ENCODE assay signal across 26 cellular contexts in genomic region chr1:82318265-82318664, GRCh38.
"Had no signal": no experiment of that assay in that cellular context is flagged by ENCODE, and none has a peak within 500 bp of the region (broad histone marks: within the 10 kb centered on the region; RNA-seq: fewer than 3 reads in every experiment).

No MANE protein-coding gene starts in this region.

- ATAC-seq: activated T-helper 17 cell treated with anti-CD3 and anti-CD28 coated beads, Interleukin-2, amount 50 U/mL, for 72 hours; body of pancreas; gastroesophageal sphincter; heart right ventricle; left ventricle myocardium superior; mucosa of descending colon; naive thymus-derived CD4-positive, alpha-beta T cell; stimulated activated naive CD8-positive, alpha-beta T cell treated with anti-CD3 and anti-CD28 coated beads, Interleukin-15, amount 100 ng/mL, for 72 hours had no signal

- H3K9me3 ChIP-seq: body of pancreas, esophagus squamous epithelium, gastroesophageal sphincter, heart right ventricle, mucosa of descending colon, prostate gland, right atrium auricular region, suprapubic skin, transverse colon, uterus had no signal

- DNase-seq: activated CD4-positive, alpha-beta memory T cell treated with anti-CD3 and anti-CD28 coated beads, Interleukin-2, amount 10 ng/mL, durations not matched to agents 7 days and 5 days; activated CD4-positive, alpha-beta T cell treated with anti-CD3 and anti-CD28 coated beads for 48 hours; activated CD4-positive, CD25-positive, alpha-beta regulatory T cell; activated naive CD4-positive, alpha-beta T cell; activated naive CD8-positive, alpha-beta T cell treated with anti-CD3 and anti-CD28 coated beads for 36 hours; activated T-cell treated with anti-CD3 and anti-CD28 coated beads, Interleukin-2, amount 50 U/mL, for 1 hour; body of pancreas; cerebellar nuclear complex; effector CD4-positive, alpha-beta T cell; esophagus squamous epithelium; heart right ventricle; left ventricle myocardium superior; mucosa of descending colon; naive thymus-derived CD4-positive, alpha-beta T cell; stimulated activated CD4-positive, alpha-beta T cell treated with anti-CD3 and anti-CD28 coated beads, Interleukin-15, amount 100 ng/mL, for 24 hours; stimulated activated CD4-positive, alpha-beta T cell treated with anti-CD3 and anti-CD28 coated beads, Interleukin-2, amount 100 ng/mL, for 48 hours; stimulated activated naive CD8-positive, alpha-beta T cell treated with anti-CD3 and anti-CD28 coated beads, Interleukin-15, amount 100 ng/mL, for 72 hours; T1000; transverse colon; uterus had no signal

- H3K4me3 ChIP-seq: body of pancreas, esophagus squamous epithelium, gastroesophageal sphincter, heart right ventricle, mucosa of descending colon, prostate gland, right atrium auricular region, skin epidermis, suprapubic skin, transverse colon, uterus had no signal

- H3K4me1 ChIP-seq: body of pancreas, esophagus squamous epithelium, gastroesophageal sphincter, heart right ventricle, prostate gland, right atrium auricular region, suprapubic skin, transverse colon, uterus had no signal

- H3K27ac ChIP-seq: body of pancreas, esophagus squamous epithelium, gastroesophageal sphincter, heart right ventricle, prostate gland, right atrium auricular region, skin epidermis, suprapubic skin, transverse colon, uterus had no signal

- H3K27me3 ChIP-seq: body of pancreas, esophagus squamous epithelium, gastroesophageal sphincter, heart right ventricle, right atrium auricular region, suprapubic skin, transverse colon, uterus had no signal

- H3K36me3 ChIP-seq: esophagus squamous epithelium, gastroesophageal sphincter, heart right ventricle, prostate gland, right atrium auricular region, suprapubic skin, transverse colon, uterus had no signal
